Comparison of ENCODE assay signal across 1 cellular context in genomic region chr17:42120161-42121065, GRCh38.
TF ChIP-seq lines count a peak whose summit lies in the region.

No MANE protein-coding gene starts in this region.

TF ChIP-seq in endothelial cell of umbilical vein, 7 proteins besides CTCF, POLR2A, EP300 and RAD21:
- TF ChIP-seq EZH2 (IDR thresholded peaks at IDR 0.05; ENCODE audit: borderline replicate concordance, low read depth, low read length, severe bottlenecking) = no peak
- TF ChIP-seq POLR2AphosphoS5 (IDR thresholded peaks at IDR 0.05; ENCODE audit: insufficient read depth, low read depth, low read length) = no peak
- TF ChIP-seq, protein P1, sequence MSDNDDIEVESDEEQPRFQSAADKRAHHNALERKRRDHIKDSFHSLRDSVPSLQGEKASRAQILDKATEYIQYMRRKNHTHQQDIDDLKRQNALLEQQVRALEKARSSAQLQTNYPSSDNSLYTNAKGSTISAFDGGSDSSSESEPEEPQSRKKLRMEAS (IDR thresholded peaks at IDR 0.05; ENCODE audit: insufficient read depth, insufficient read length) = no peak
- no peak for TF ChIP-seq MYC (IDR thresholded peaks at IDR 0.05; ENCODE audit: low read depth, low read length)
- no peak for TF ChIP-seq FOS (IDR thresholded peaks at IDR 0.05; ENCODE audit: borderline replicate concordance, insufficient read depth, low read length)
- no peak for TF ChIP-seq GATA2 (IDR thresholded peaks at IDR 0.05; ENCODE audit: insufficient read depth, insufficient read length, low read depth, low read length)
- no peak for TF ChIP-seq JUN (IDR thresholded peaks at IDR 0.05; ENCODE audit: borderline replicate concordance, insufficient read depth, insufficient read length, low read depth)
